Comparison of ENCODE assay signal across 22 cellular contexts in genomic region chr9:91944711-91945110, GRCh38. TPM values are rescaled to one million over a fixed set of nuclear protein-coding genes. Genes with fewer than 3 reads are reported as not detected.
A peak's percentile ranks its signal among the peaks of the same experiment; 100 is the strongest.
DNase-seq lines count a peak whose midpoint lies in the region; ATAC-seq, FAIRE-seq and TF ChIP-seq lines count a peak whose summit lies in the region.
"Had no signal": no experiment of that assay in that cellular context is flagged by ENCODE, and none has a peak within 500 bp of the region (broad histone marks: within the 10 kb centered on the region; RNA-seq: fewer than 3 reads in every experiment).

No MANE protein-coding gene starts in this region.

- H3K27me3 Mint-ChIP-seq in glutamatergic neuron (ENCODE audit: unreplicated experiment) (peaks cover 8% of the 10 kb centered on the region), nephron progenitor cell (ENCODE audit: low read depth, poor library complexity) (no peaks in the 10 kb centered on the region)
- peaks cover 42% of the 10 kb centered on the region for H3K27me3 Mint-ChIP-seq in activated CD8-positive, alpha-beta T cell treated with anti-CD3 and anti-CD28 coated beads, Interleukin-2, amount 10 ng/mL, durations not matched to agents 7 days and 5 days (ENCODE audit: low read depth)

- peak in 1 of 4 experiments; percentile 55 for DNase-seq in K562 (ENCODE audit: extremely low read depth in 1 of 4, low spot score in 3 of 4)
- no peak for DNase-seq in glutamatergic neuron
- no peak for DNase-seq in nephron progenitor cell
- no peak for DNase-seq in uterus
- DNase-seq in NCI-H1436 treated with DMSO at 0.1 percent for 48 hours (lab: John Stamatoyannopoulos, UW): no peak
- no peak for DNase-seq in activated CD8-positive, alpha-beta T cell treated with anti-CD3 and anti-CD28 coated beads, Interleukin-2, amount 10 ng/mL, durations not matched to agents 7 days and 5 days
- DNase-seq: BE2C; CD8-positive, alpha-beta T cell; DMS79 treated with DMSO at 0.1 percent for 48 hours; Kasumi-1; NCI-H1930; NCI-H2171 treated with DMSO at 0.1 percent for 48 hours; NCI-H510A treated with DMSO at 0.1 percent for 48 hours had no signal

- H3K9me3 Mint-ChIP-seq in glutamatergic neuron (ENCODE audit: unreplicated experiment) (peaks cover 4% of the 10 kb centered on the region), nephron progenitor cell (peaks cover 29% of the 10 kb centered on the region)
- no peaks in the 10 kb centered on the region for H3K9me3 Mint-ChIP-seq in activated CD8-positive, alpha-beta T cell treated with anti-CD3 and anti-CD28 coated beads, Interleukin-2, amount 10 ng/mL, durations not matched to agents 7 days and 5 days (ENCODE audit: insufficient read depth)
- H3K9me3 Mint-ChIP-seq: CD8-positive, alpha-beta T cell had no signal

- no peak for TF ChIP-seq EP300 in K562 (IDR thresholded peaks at IDR 0.05; ENCODE audit: low read length)

- FAIRE-seq in K562 (lab: Jason Lieb, UNC): peak; percentile 15
- FAIRE-seq: D721Med, G401.6, GM12891, GM19239, H54, HepG2 had no signal

- POLR2A ChIA-PET in K562 (lab: Yijun Ruan, JAX): interaction anchor here (0.7 to 3.1 kb wide), 7 partner anchors 9 to 505 kb away, joined by 3 to 27 read pairs (median 5); no protein-coding TSS in a partner anchor
- POLR2A ChIA-PET in activated CD8-positive, alpha-beta T cell treated with anti-CD3 and anti-CD28 coated beads, Interleukin-2, amount 10 ng/mL, durations not matched to agents 7 days and 5 days (lab: Charles Lee): no interaction called here

- no TSS peak for BruUV-seq in K562 (replicated peaks; lab: Mats Ljungman, UMichigan)

- H3K27me3 ChIP-seq in K562 (ENCODE audit: control insufficient read depth in 2 of 2, insufficient read depth in 2 of 2, low read length in 2 of 2): no peaks in the 10 kb centered on the region
- H3K27me3 ChIP-seq in uterus: no peaks in the 10 kb centered on the region
- H3K27me3 ChIP-seq: BE2C had no signal

- H2AFZ ChIP-seq in K562 (ENCODE audit: low read depth, low read length): peak overlapping the region; percentile 44; the same call in 1 of the 2 replicates

- peak overlapping the region; percentile 77 for H3K4me2 ChIP-seq in K562 (ENCODE audit: insufficient read depth, low read length)

- H3K4me1 Mint-ChIP-seq in glutamatergic neuron (ENCODE audit: low read depth, unreplicated experiment) (peaks cover 38% of the 10 kb centered on the region), nephron progenitor cell (peaks cover 72% of the 10 kb centered on the region)
- H3K4me1 Mint-ChIP-seq in activated CD8-positive, alpha-beta T cell treated with anti-CD3 and anti-CD28 coated beads, Interleukin-2, amount 10 ng/mL, durations not matched to agents 7 days and 5 days (ENCODE audit: low read depth): no peaks in the 10 kb centered on the region

- no peak overlapping the region for H3K4me3 ChIP-seq in K562
- H3K4me3 ChIP-seq in uterus: no peak overlapping the region

- H3K27ac ChIP-seq in K562 (ENCODE audit: extremely low read depth, low read depth, low read length) (peak overlapping the region; percentile 79), uterus (peak overlapping the region; percentile 89 to 90)

- ATAC-seq in K562: peak; percentile 2; the same call in 2 of the 3 replicates
- ATAC-seq in HG02588 (IDR thresholded peaks at IDR 0.05; ENCODE audit: unreplicated experiment): no peak
- no peak for ATAC-seq in activated CD8-positive, alpha-beta T cell treated with anti-CD3 and anti-CD28 coated beads, Interleukin-2, amount 10 ng/mL, durations not matched to agents 7 days and 5 days
- ATAC-seq: CD8-positive, alpha-beta T cell; HepG2; Panc1; Right ventricle myocardium inferior had no signal

- CTCF ChIA-PET in K562 (lab: Yijun Ruan, JAX; ENCODE audit: low intra/inter-chr PET ratio): no interaction called here
- CTCF ChIA-PET in activated CD8-positive, alpha-beta T cell treated with anti-CD3 and anti-CD28 coated beads, Interleukin-2, amount 10 ng/mL, durations not matched to agents 7 days and 5 days (lab: Charles Lee): interaction anchor here (1.2 to 1.7 kb wide), 2 partner anchors 10 to 169 kb away, joined by 3 to 8 read pairs; no protein-coding TSS in a partner anchor

- in situ Hi-C loops in K562 (cut with MboI): loop anchor here (5.0 kb wide), 1 partner anchor 32 kb away; no protein-coding TSS in a partner anchor

- peaks cover 6% of the 10 kb centered on the region for H3K36me3 Mint-ChIP-seq in glutamatergic neuron (ENCODE audit: unreplicated experiment)
- H3K36me3 Mint-ChIP-seq in nephron progenitor cell (ENCODE audit: low read depth): peaks cover 41% of the 10 kb centered on the region
- no peaks in the 10 kb centered on the region for H3K36me3 Mint-ChIP-seq in activated CD8-positive, alpha-beta T cell treated with anti-CD3 and anti-CD28 coated beads, Interleukin-2, amount 10 ng/mL, durations not matched to agents 7 days and 5 days (ENCODE audit: low read depth)
- H3K36me3 Mint-ChIP-seq: CD8-positive, alpha-beta T cell had no signal

- 5% methylated on average over 6 of the region's 6 CpGs for WGBS in K562 (ENCODE audit: insufficient coverage, low coverage, missing lambda C conversion rate)

- peaks cover 98% of the 10 kb centered on the region for H3K79me2 ChIP-seq in K562 (ENCODE audit: control insufficient read depth, insufficient read depth, low read length)

- no peaks in the 10 kb centered on the region for H3K9me1 ChIP-seq in K562 (ENCODE audit: control insufficient read depth, insufficient read depth, low read length)

- H3K9me3 ChIP-seq in K562 (replicated peaks; ENCODE audit: control insufficient read depth, insufficient read depth, low read depth, low read length) (no peaks in the 10 kb centered on the region; the same call in 1 of the 2 replicates), uterus (no peaks in the 10 kb centered on the region)
- H3K9me3 ChIP-seq: BE2C had no signal

- TF ChIP-seq CTCF in K562 (IDR thresholded peaks at IDR 0.05 in 2 of 3, conservative IDR thresholded peaks at IDR 0.05 in 1 of 3; ENCODE audit: insufficient read depth in 2 of 3, low read depth in 1 of 3, low read length in 3 of 3) (no peak), glutamatergic neuron (IDR thresholded peaks at IDR 0.05; ENCODE audit: partially characterized antibody, unreplicated experiment) (no peak), nephron progenitor cell (IDR thresholded peaks at IDR 0.05) (no peak), uterus (IDR thresholded peaks at IDR 0.05) (no peak)

- no peak for TF ChIP-seq RAD21 in K562 (CRISPR knock-in tag; conservative IDR thresholded peaks at IDR 0.05 in 1 of 2, IDR thresholded peaks at IDR 0.05 in 1 of 2)

- no peak for TF ChIP-seq POLR2A in K562 (conservative IDR thresholded peaks at IDR 0.05)
- TF ChIP-seq POLR2A in uterus (IDR thresholded peaks at IDR 0.05): no peak

- no peak overlapping the region for H3K27ac Mint-ChIP-seq in glutamatergic neuron (ENCODE audit: unreplicated experiment)
- peak overlapping the region; percentile 59 for H3K27ac Mint-ChIP-seq in nephron progenitor cell
- no peak overlapping the region for H3K27ac Mint-ChIP-seq in activated CD8-positive, alpha-beta T cell treated with anti-CD3 and anti-CD28 coated beads, Interleukin-2, amount 10 ng/mL, durations not matched to agents 7 days and 5 days
- H3K27ac Mint-ChIP-seq: CD8-positive, alpha-beta T cell had no signal

- H3K36me3 ChIP-seq in K562 (ENCODE audit: control insufficient read depth, insufficient read depth, low read length) (no peaks in the 10 kb centered on the region; the same call in 2 of the 3 replicates), uterus (no peaks in the 10 kb centered on the region)
- H3K36me3 ChIP-seq: BE2C had no signal

- peak overlapping the region; percentile 73 to 76; a peak in 3 of 4 replicates for H3K9ac ChIP-seq in K562 (ENCODE audit: insufficient read depth in 1 of 2, low read depth in 2 of 2, low read length in 2 of 2)

- peak overlapping the region; percentile 43 for H3K4me3 Mint-ChIP-seq in glutamatergic neuron (ENCODE audit: unreplicated experiment)
- H3K4me3 Mint-ChIP-seq in nephron progenitor cell: peak overlapping the region; percentile 28
- no peak overlapping the region for H3K4me3 Mint-ChIP-seq in activated CD8-positive, alpha-beta T cell treated with anti-CD3 and anti-CD28 coated beads, Interleukin-2, amount 10 ng/mL, durations not matched to agents 7 days and 5 days
- H3K4me3 Mint-ChIP-seq: CD8-positive, alpha-beta T cell had no signal

- intact Hi-C loops in K562 (cut with micrococcal nuclease): loop anchor here (1.0 to 5.0 kb wide), 3 partner anchors 44 to 167 kb away; no protein-coding TSS in a partner anchor
- intact Hi-C loops in uterus (cut with DNase I; ENCODE audit: low total_unique reads): loop anchor here (5.0 to 10.0 kb wide), 2 partner anchors 50 to 167 kb away; no protein-coding TSS in a partner anchor

- H3K4me1 ChIP-seq in K562 (replicated peaks in 1 of 2; ENCODE audit: control insufficient read depth in 2 of 2, insufficient read depth in 2 of 2, low read length in 2 of 2): peaks cover 26 to 36% of the 10 kb centered on the region in 2 experiments; a peak in 4 of 5 replicates
- peaks cover 0 to 6% of the 10 kb centered on the region in 2 donors for H3K4me1 ChIP-seq in uterus

- H4K20me1 ChIP-seq in K562 (replicated peaks; ENCODE audit: control insufficient read depth, insufficient read depth, low read length): no peaks in the 10 kb centered on the region

TF ChIP-seq in K562, 482 proteins besides CTCF, POLR2A, EP300 and RAD21 (continues in another document):
- peak; percentile 54 for TF ChIP-seq ZNF384 (IDR thresholded peaks at IDR 0.05; ENCODE audit: low read depth, low read length)
- no peak for TF ChIP-seq RFX7 (CRISPR knock-in tag; IDR thresholded peaks at IDR 0.05)

RNA-seq across cellular contexts. Expression of gene ROR2, which starts 5.3 kb away (rescaled TPM):
- total RNA-seq in K562 (2011; cell fraction: chromatin; rRNA removed; ENCODE audit: low replicate concordance): 55.8 and 56.6 TPM in 2 replicates
- 56.9 and 60.5 TPM in 2 replicates for total RNA-seq in K562 (2011; cell fraction: nucleolus; rRNA removed)
- total RNA-seq in K562 (2011; cell fraction: nucleoplasm; rRNA removed): 36.5 and 49.8 TPM in 2 replicates
- total RNA-seq in K562 (2014; rRNA removed) (15.3 and 18.2 TPM in 2 replicates), K562 (2014; rRNA removed; fragmentation: Illumina TruSeq; extraction: Trizol) (11.4 and 17.3 TPM in 2 replicates), K562 (2015; rRNA removed; fragmentation: Illumina TruSeq; extraction: Trizol) (15.4 and 17.9 TPM in 2 replicates), K562 (2021) (33.6 and 33.8 TPM in 2 replicates), glutamatergic neuron (ENCODE audit: unreplicated experiment) (51.1 TPM), uterus (10 to 100 TPM; 35.6 to 67.6 (median 50.6) TPM)
- polyA plus RNA-seq in K562 (2011; rRNA removed) (7.7 and 8.1 TPM in 2 replicates), K562 (2014; fragmentation: Illumina TruSeq; extraction: Trizol) (14.2 and 18.3 TPM in 2 replicates), K562 (2014; fragmentation: Nextera tagmentation; extraction: Ambion mirVana) (1 to 10 TPM; 5.6 to 6.0 TPM), K562 (2014; rRNA removed) (12.5 and 17.2 TPM in 2 replicates)
- 7.9 and 16.6 TPM in 2 replicates for polyA plus RNA-seq in K562 (2011; cell fraction: cytosol; rRNA removed)
- polyA plus RNA-seq in K562 (2011; cell fraction: nucleus; rRNA removed): 11.8 and 20.5 TPM in 2 replicates
- 16.8 and 25.3 TPM in 2 replicates for polyA plus RNA-seq in K562 (2012)
- 11.9 and 15.1 TPM in 2 replicates for polyA minus RNA-seq in K562 (2011; rRNA and poly(A)+ RNA removed)
- 16.4 and 18.1 TPM in 2 replicates for polyA minus RNA-seq in K562 (2011; cell fraction: cytosol; rRNA and poly(A)+ RNA removed)
- 12.5 and 14.1 TPM in 2 replicates for polyA minus RNA-seq in K562 (2011; cell fraction: nucleus; rRNA and poly(A)+ RNA removed)
- under 1 TPM; 0.05 TPM for total RNA-seq in activated CD8-positive, alpha-beta T cell treated with anti-CD3 and anti-CD28 coated beads, Interleukin-2, amount 10 ng/mL, durations not matched to agents 7 days and 5 days
- total RNA-seq: HepG2 had no signal
- polyA plus RNA-seq: HepG2 had no signal

Comparison
In these comparisons a context has a peak if more than half of its experiments do, and no peak if none do; other contexts are left out.
1. RNA of gene ROR2, which starts 5.3 kb away (total RNA-seq): 35.6 to 67.6 TPM in uterus, 51.1 TPM in glutamatergic neuron (single experiment) and 11.4 to 60.5 TPM in K562; 0.05 TPM in activated CD8-positive, alpha-beta T cell treated with anti-CD3 and anti-CD28 coated beads, Interleukin-2, amount 10 ng/mL, durations not matched to agents 7 days and 5 days; every median in the first group is over 10 times any median in the second.